ENCODE assay signal across 21 cellular contexts in genomic region chr4:16027626-16028025, GRCh38. TPM values are rescaled to one million over a fixed set of nuclear protein-coding genes. Genes with fewer than 3 reads are reported as not detected.
DNase-seq lines count a peak whose midpoint lies in the region; ATAC-seq and TF ChIP-seq lines count a peak whose summit lies in the region.
"Had no signal": no experiment of that assay in that cellular context is flagged by ENCODE, and none has a peak within 500 bp of the region (broad histone marks: within the 10 kb centered on the region; RNA-seq: fewer than 3 reads in every experiment).

No MANE protein-coding gene starts in this region.

- TF ChIP-seq CTCF in astrocyte of the spinal cord (IDR thresholded peaks at IDR 0.05; ENCODE audit: low read depth, low read length) (no peak), fibroblast of the aortic adventitia (IDR thresholded peaks at IDR 0.05; ENCODE audit: insufficient read depth, low read length) (no peak), GM13976 (IDR thresholded peaks at IDR 0.05; ENCODE audit: borderline replicate concordance, control extremely low read depth, extremely low read depth, insufficient read depth, missing control alignments) (no peak)

- ATAC-seq in HG03432 (IDR thresholded peaks at IDR 0.05; ENCODE audit: unreplicated experiment) (no peak), GM21526 (IDR thresholded peaks at IDR 0.05; ENCODE audit: low FRiP score, unreplicated experiment) (no peak), GM19397 (IDR thresholded peaks at IDR 0.05; ENCODE audit: unreplicated experiment) (no peak)
- ATAC-seq: Panc1 had no signal

- peak; percentile 34 for DNase-seq in HT1080 (ENCODE audit: low read depth)
- peak; percentile 18 for DNase-seq in astrocyte of the spinal cord (ENCODE audit: low read depth, low spot score)
- DNase-seq in fibroblast of the aortic adventitia (ENCODE audit: low read depth) = peak; percentile 13
- DNase-seq in GM13976 (ENCODE audit: low spot score) = no peak
- DNase-seq: CD4-positive, CD25-positive, alpha-beta regulatory T cell; DMS153; H7; KG1; NCI-H1092 treated with DMSO at 0.1 percent for 48 hours; NCI-H1436 treated with DMSO at 0.1 percent for 48 hours; NCI-H1930; NCI-H226; NCI-H510A treated with DMSO at 0.1 percent for 48 hours; NCI-H774; NK-92 treated with Interleukin-12 subunit alpha and Interleukin-12 subunit beta, amount 100 ng/mL, for 24 hours; SJCRH30 had no signal

- H3K4me3 ChIP-seq in astrocyte of the spinal cord (ENCODE audit: low read depth, low read length) (no peak overlapping the region), fibroblast of the aortic adventitia (ENCODE audit: low read depth, low read length) (no peak overlapping the region)
- H3K4me3 ChIP-seq: SJCRH30 had no signal

- in situ Hi-C loops in astrocyte of the spinal cord (cut with HindIII; ENCODE audit: low sequenced_read_pairs) (no loop called here), GM13976 (cut with MboI; ENCODE audit: low sequenced_read_pairs, unreplicated experiment) (loop anchor here (10.0 to 25.0 kb wide), 2 partner anchors 237 to 410 kb away; no protein-coding TSS in a partner anchor)

RNA-seq across cellular contexts. Expression of gene PROM1, which starts 56.2 kb away (rescaled TPM):
- not detected in 2 replicates for total RNA-seq in HT1080 (2014; rRNA removed; shearing (Covaris generic))
- 0.33 and 0.47 TPM in 2 replicates for polyA plus RNA-seq in HT1080 (2015; cell fraction: cytosol; rRNA removed)
- 0.06 and 0.32 TPM in 2 replicates for polyA plus RNA-seq in HT1080 (2015; cell fraction: nucleus; rRNA removed)
- total RNA-seq in fibroblast of the aortic adventitia (ENCODE audit: low replicate concordance) = under 0.01 TPM in 1 of 2 replicates, not detected in the other
- polyA plus RNA-seq: BJ; CD4-positive, CD25-positive, alpha-beta regulatory T cell had no signal
